ENCODE assay signal across 24 cellular contexts in genomic region chr9:95215368-95215898, GRCh38.
A peak's percentile ranks its signal among the peaks of the same experiment; 100 is the strongest.
DNase-seq lines count a peak whose midpoint lies in the region; ATAC-seq, FAIRE-seq and TF ChIP-seq lines count a peak whose summit lies in the region.
"Had no signal": no experiment of that assay in that cellular context is flagged by ENCODE, and none has a peak within 500 bp of the region (broad histone marks: within the 10 kb centered on the region; RNA-seq: fewer than 3 reads in every experiment).

No MANE protein-coding gene starts in this region.

- CTCF ChIA-PET in H1 (lab: Charles Lee; ENCODE audit: partially characterized antibody), result no interaction called here

- no peak overlapping the region for H2BK12ac ChIP-seq in H1 (ENCODE audit: low read depth, low read length)

- no peaks in the 10 kb centered on the region for H3K27me3 ChIP-seq in Loucy (ENCODE audit: insufficient read depth, low read length, poor library complexity, severe bottlenecking)
- H3K27me3 ChIP-seq in H1 (replicated peaks in 1 of 4; ENCODE audit: control insufficient read depth in 3 of 4, extremely low read depth in 1 of 4, insufficient read depth in 3 of 4, low read length in 3 of 4), result no peaks in the 10 kb centered on the region
- no peaks in the 10 kb centered on the region for H3K27me3 ChIP-seq in testis
- H3K27me3 ChIP-seq: BLaER1 treated with 17β-estradiol and CSF1 and Interleukin-3, amounts not matched to agents 10 nM and 100 nM; SJCRH30 had no signal

- H3K4me1 ChIP-seq in Loucy (ENCODE audit: insufficient read depth, low read length, poor library complexity, severe bottlenecking), result peaks cover 79% of the 10 kb centered on the region
- peaks cover 1 to 8% (median 6%) of the 10 kb centered on the region in 4 experiments; a peak in 5 of 7 replicates for H3K4me1 ChIP-seq in H1 (replicated peaks in 1 of 4; ENCODE audit: control insufficient read depth in 3 of 4, insufficient read depth in 4 of 4, low read length in 3 of 4)
- H3K4me1 ChIP-seq in testis, result peaks cover 9% of the 10 kb centered on the region

- H4K20me1 ChIP-seq in Loucy (ENCODE audit: insufficient read depth, low read length, poor library complexity, severe bottlenecking), result no peaks in the 10 kb centered on the region
- no peaks in the 10 kb centered on the region for H4K20me1 ChIP-seq in H1 (replicated peaks in 1 of 2; ENCODE audit: control insufficient read depth in 1 of 2, insufficient read depth in 2 of 2, low read length in 2 of 2)
- H4K20me1 ChIP-seq: BLaER1 treated with 17β-estradiol and CSF1 and Interleukin-3, amounts not matched to agents 10 nM and 100 nM had no signal

- H3K4me1 Mint-ChIP-seq in stimulated activated naive B cell treated with anti-CD40 and anti-IgM and Interleukin-4, amounts not matched to agents 10 μg/mL and 1 μg/mL and 100 μg/mL, for 72 hours, result peaks cover 13 to 40% of the 10 kb centered on the region in 2 donors

- H3K4me3 ChIP-seq in Loucy (ENCODE audit: low read length, poor library complexity, severe bottlenecking) (no peak overlapping the region), H1 (ENCODE audit: extremely low read depth in 1 of 4, insufficient read depth in 2 of 4, low read depth in 3 of 4, low read length in 4 of 4) (no peak overlapping the region), testis (no peak overlapping the region)
- H3K4me3 ChIP-seq: BLaER1 treated with 17β-estradiol and CSF1 and Interleukin-3, amounts not matched to agents 10 nM and 100 nM; K562; SJCRH30 had no signal

- no peaks in the 10 kb centered on the region for H3K9me2 ChIP-seq in Loucy (replicated peaks; ENCODE audit: low read depth, low read length)

- no peak for TF ChIP-seq RAD21 in H1 (IDR thresholded peaks at IDR 0.05 in 1 of 2, conservative IDR thresholded peaks at IDR 0.05 in 1 of 2; ENCODE audit: low read depth in 2 of 2, low read length in 2 of 2)

- intact Hi-C loops in testis (cut with DNase I; ENCODE audit: low total_unique reads), result no loop called here

- no peak overlapping the region for H3K18ac ChIP-seq in H1 (ENCODE audit: extremely low read depth, low read length)

- no peaks in the 10 kb centered on the region for H3K9me3 Mint-ChIP-seq in stimulated activated naive B cell treated with anti-CD40 and anti-IgM and Interleukin-4, amounts not matched to agents 10 μg/mL and 1 μg/mL and 100 μg/mL, for 72 hours
- H3K9me3 Mint-ChIP-seq: CD8-positive, alpha-beta T cell; T-cell had no signal

- H3K23ac ChIP-seq in H1 (ENCODE audit: insufficient read length), result no peak overlapping the region

- no peak overlapping the region for H2BK20ac ChIP-seq in H1 (ENCODE audit: low read length)

- H2AFZ ChIP-seq in Loucy (ENCODE audit: low read length), result peak overlapping the region; percentile 4; the same call in 1 of the 2 replicates
- peak overlapping the region; percentile 46; the same call in 1 of the 2 replicates for H2AFZ ChIP-seq in H1 (ENCODE audit: low read length)

- peak; percentile 74 for ATAC-seq in stimulated activated naive B cell treated with anti-CD40 and anti-IgM and Interleukin-4, amounts not matched to agents 10 μg/mL and 1 μg/mL and 100 μg/mL, for 72 hours (replicated peaks)
- no peak for ATAC-seq in HG03175 (IDR thresholded peaks at IDR 0.05; ENCODE audit: unreplicated experiment)
- ATAC-seq: CD8-positive, alpha-beta T cell; HCT116; K562; T-cell had no signal

- TF ChIP-seq POLR2A in H1 (IDR thresholded peaks at IDR 0.05; ENCODE audit: control extremely low read depth in 1 of 2, low read depth in 2 of 2, low read length in 2 of 2) (no peak), testis (IDR thresholded peaks at IDR 0.05) (no peak)

- FAIRE-seq in H1 (lab: Jason Lieb, UNC), result peak; percentile 7
- FAIRE-seq: K562 had no signal

- no peak overlapping the region for H2BK5ac ChIP-seq in H1 (ENCODE audit: low read depth, low read length)

- H2BK120ac ChIP-seq in H1 (replicated peaks; ENCODE audit: low read depth, low read length), result no peak overlapping the region

- H3K4me2 ChIP-seq in Loucy (ENCODE audit: low read depth, low read length, poor library complexity, severe bottlenecking), result no peak overlapping the region
- H3K4me2 ChIP-seq in H1 (ENCODE audit: insufficient read depth in 1 of 2, low read depth in 2 of 2, low read length in 2 of 2), result peak overlapping the region in 1 of 2 experiments; percentile 17; a peak in 1 of 4 replicates
- H3K4me2 ChIP-seq: BLaER1 treated with 17β-estradiol and CSF1 and Interleukin-3, amounts not matched to agents 10 nM and 100 nM had no signal

- H3K79me2 ChIP-seq in Loucy (ENCODE audit: insufficient read depth, low read length) (peaks cover 3% of the 10 kb centered on the region; the same call in 1 of the 2 replicates), H1 (ENCODE audit: control insufficient read depth in 1 of 2, insufficient read depth in 2 of 2, low read length in 2 of 2) (no peaks in the 10 kb centered on the region)

- H3K79me1 ChIP-seq in H1 (ENCODE audit: low read depth, low read length), result no peaks in the 10 kb centered on the region

- 65% methylated on average over 5 of the region's 5 CpGs; no CpG with 5 or more reads in 1 of the 2 experiments for WGBS in H1 (ENCODE audit: extremely low coverage in 1 of 2, insufficient coverage in 1 of 2, insufficient read length in 1 of 2, insufficient replicate concordance in 2 of 2, low coverage in 1 of 2, low lambda C conversion rate in 2 of 2, missing lambda C conversion rate in 1 of 2), 2 experiments
- 77 to 92% methylated on average over 5 of the region's 5 CpGs for WGBS in testis, 2 donors

- peak; percentile 20 for DNase-seq in NCI-H2171 treated with DMSO at 0.1 percent for 48 hours (lab: John Stamatoyannopoulos, UW)
- no peak for DNase-seq in NCI-H2171 (lab: John Stamatoyannopoulos, UW)
- no peak for DNase-seq in H1 (ENCODE audit: low read depth in 1 of 2, low spot score in 2 of 2)
- no peak for DNase-seq in stimulated activated naive B cell treated with anti-CD40 and anti-IgM and Interleukin-4, amounts not matched to agents 10 μg/mL and 1 μg/mL and 100 μg/mL, for 72 hours
- DNase-seq in testis, result no peak
- DNase-seq in HK-2 (ENCODE audit: unreplicated experiment), result no peak
- DNase-seq: 8988T; CD8-positive, alpha-beta T cell; GF-D8; MM.1S; NCI-H1048; NCI-H1417 treated with DMSO at 0.1 percent for 48 hours; NCI-H187; NCI-H2107; NCI-H2227 treated with DMSO at 0.1 percent for 48 hours; NCI-H510A; NK-92 treated with Interleukin-12 subunit alpha and Interleukin-12 subunit beta, amount 100 ng/mL, for 24 hours; SJCRH30; T-cell had no signal

- H3K4ac ChIP-seq in H1 (replicated peaks; ENCODE audit: insufficient read length, low read depth, low read length), result no peak overlapping the region

- H4K91ac ChIP-seq in H1 (replicated peaks; ENCODE audit: insufficient read length, low read length), result no peak overlapping the region

- no peak overlapping the region for H3K27ac ChIP-seq in H1 (ENCODE audit: low read depth, low read length)
- H3K27ac ChIP-seq in testis, result no peak overlapping the region
- H3K27ac ChIP-seq: BLaER1 treated with 17β-estradiol and CSF1 and Interleukin-3, amounts not matched to agents 10 nM and 100 nM; SJCRH30 had no signal

- no peak overlapping the region for H3K4me3 Mint-ChIP-seq in stimulated activated naive B cell treated with anti-CD40 and anti-IgM and Interleukin-4, amounts not matched to agents 10 μg/mL and 1 μg/mL and 100 μg/mL, for 72 hours
- H3K4me3 Mint-ChIP-seq: CD8-positive, alpha-beta T cell; T-cell had no signal

- no peak overlapping the region for H3K27ac Mint-ChIP-seq in stimulated activated naive B cell treated with anti-CD40 and anti-IgM and Interleukin-4, amounts not matched to agents 10 μg/mL and 1 μg/mL and 100 μg/mL, for 72 hours
- H3K27ac Mint-ChIP-seq: CD8-positive, alpha-beta T cell; T-cell had no signal

- TF ChIP-seq CTCF in Loucy (conservative IDR thresholded peaks at IDR 0.05; ENCODE audit: low read length), result no peak
- no peak for TF ChIP-seq CTCF in H1 (IDR thresholded peaks at IDR 0.05; ENCODE audit: control extremely low read depth in 1 of 3, insufficient read depth in 1 of 3, low read depth in 1 of 3, low read length in 3 of 3)
- TF ChIP-seq CTCF in testis (IDR thresholded peaks at IDR 0.05), result no peak

- H3K9ac ChIP-seq in Loucy (ENCODE audit: low read depth, low read length, poor library complexity, severe bottlenecking), result no peak overlapping the region
- H3K9ac ChIP-seq in H1 (replicated peaks in 1 of 4; ENCODE audit: extremely low read depth in 1 of 4, low read depth in 3 of 4, low read length in 3 of 4), result no peak overlapping the region
- H3K9ac ChIP-seq: BLaER1 treated with 17β-estradiol and CSF1 and Interleukin-3, amounts not matched to agents 10 nM and 100 nM had no signal

- no peak overlapping the region for H3K56ac ChIP-seq in H1 (replicated peaks; ENCODE audit: insufficient read length, low read depth, low read length)

- H3F3A ChIP-seq in Loucy (ENCODE audit: low read depth), result peaks cover 11% of the 10 kb centered on the region; the same call in 1 of the 2 replicates

- H2AK5ac ChIP-seq in H1 (ENCODE audit: low read depth, low read length), result no peak overlapping the region

- no peak overlapping the region for H3K14ac ChIP-seq in H1 (ENCODE audit: insufficient read length)

- peaks cover 0 to 6% of the 10 kb centered on the region in 2 donors for H3K36me3 Mint-ChIP-seq in stimulated activated naive B cell treated with anti-CD40 and anti-IgM and Interleukin-4, amounts not matched to agents 10 μg/mL and 1 μg/mL and 100 μg/mL, for 72 hours

- H3K9me3 ChIP-seq in Loucy (ENCODE audit: insufficient read depth, low read depth, low read length), result no peaks in the 10 kb centered on the region
- H3K9me3 ChIP-seq in H1 (ENCODE audit: insufficient read depth in 2 of 2, low read depth in 1 of 2, low read length in 1 of 2), result no peaks in the 10 kb centered on the region
- H3K9me3 ChIP-seq in testis, result no peaks in the 10 kb centered on the region
- H3K9me3 ChIP-seq: BLaER1 treated with 17β-estradiol and CSF1 and Interleukin-3, amounts not matched to agents 10 nM and 100 nM; SJCRH30 had no signal

- no peaks in the 10 kb centered on the region for H3K27me3 Mint-ChIP-seq in stimulated activated naive B cell treated with anti-CD40 and anti-IgM and Interleukin-4, amounts not matched to agents 10 μg/mL and 1 μg/mL and 100 μg/mL, for 72 hours
- H3K27me3 Mint-ChIP-seq: T-cell had no signal

- POLR2A ChIA-PET in H1 (lab: Charles Lee; ENCODE audit: partially characterized antibody), result no interaction called here

- no peak overlapping the region for H4K5ac ChIP-seq in H1 (ENCODE audit: insufficient read length, low read depth, low read length)

- no peaks in the 10 kb centered on the region for H3K23me2 ChIP-seq in H1 (ENCODE audit: low read depth, low read length)

- no peak for TF ChIP-seq EP300 in H1 (IDR thresholded peaks at IDR 0.05; ENCODE audit: borderline replicate concordance in 1 of 2, low read depth in 2 of 2, low read length in 2 of 2)

- H3K36me3 ChIP-seq in Loucy (ENCODE audit: insufficient read depth, low read length) (no peaks in the 10 kb centered on the region), H1 (ENCODE audit: control insufficient read depth in 2 of 4, insufficient read depth in 4 of 4, low read length in 3 of 4) (no peaks in the 10 kb centered on the region), testis (ENCODE audit: low read depth, missing control alignments) (no peaks in the 10 kb centered on the region)
- H3K36me3 ChIP-seq: BLaER1 treated with 17β-estradiol and CSF1 and Interleukin-3, amounts not matched to agents 10 nM and 100 nM; SJCRH30 had no signal

- no peak overlapping the region for H2BK15ac ChIP-seq in H1 (ENCODE audit: low read length)

- no peak overlapping the region for H4K8ac ChIP-seq in H1 (ENCODE audit: extremely low read depth, insufficient read depth, low read length)
